8 cellular contexts compared by ENCODE assay signal in the genomic region with DNA sequence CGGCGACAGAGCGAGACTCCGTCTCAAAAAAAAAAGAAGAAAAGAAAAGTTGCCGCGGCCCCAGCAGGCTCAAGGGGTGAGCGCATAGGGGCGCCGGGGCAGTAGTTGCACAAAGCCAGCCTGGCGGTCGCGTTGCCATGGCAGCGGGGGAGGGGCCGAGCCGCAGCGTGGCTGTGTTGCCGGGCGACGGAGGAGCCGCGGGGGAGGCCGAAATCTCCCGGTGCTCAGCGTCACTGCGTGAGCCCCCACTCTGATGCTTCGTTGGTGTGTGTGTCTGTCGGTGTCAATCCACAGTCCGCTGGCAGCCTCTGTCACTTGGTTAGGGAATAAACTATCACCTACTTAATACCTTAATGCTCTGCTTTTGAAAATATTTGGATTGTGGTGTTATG.
DNase-seq lines count a peak whose midpoint lies in the region; ATAC-seq and TF ChIP-seq lines count a peak whose summit lies in the region.

No MANE protein-coding gene starts in this region.

- no peak for TF ChIP-seq CTCF in right lobe of liver (IDR thresholded peaks at IDR 0.05)

- H3K27ac ChIP-seq in duodenal mucosa (ENCODE audit: low read depth, low read length) (peak overlapping the region; percentile 4), right lobe of liver (no peak overlapping the region)

- H3K36me3 Mint-ChIP-seq in activated CD4-positive, alpha-beta memory T cell treated with anti-CD3 and anti-CD28 coated beads for 36 hours, result no peaks in the 10 kb centered on the region

- no peaks in the 10 kb centered on the region for H3K9me3 Mint-ChIP-seq in activated CD4-positive, alpha-beta memory T cell treated with anti-CD3 and anti-CD28 coated beads for 36 hours

- intact Hi-C loops in activated CD4-positive, alpha-beta memory T cell treated with anti-CD3 and anti-CD28 coated beads for 36 hours (cut with micrococcal nuclease), result loop anchor here (2.0 kb wide), 1 partner anchor 13 kb away; no protein-coding TSS in a partner anchor
- intact Hi-C loops in right lobe of liver (cut with DNase I), result no loop called here

- WGBS in right lobe of liver (ENCODE audit: insufficient coverage, low coverage, low lambda C conversion rate, missing lambda C conversion rate), result 3% methylated on average over 14 of the region's 28 CpGs

- no peaks in the 10 kb centered on the region for H3K9me3 ChIP-seq in duodenal mucosa (ENCODE audit: control insufficient read depth in 1 of 2, low read length in 2 of 2)
- no peaks in the 10 kb centered on the region for H3K9me3 ChIP-seq in right lobe of liver

- DNase-seq in NCI-H2227 (lab: John Stamatoyannopoulos, UW; ENCODE audit: unreplicated experiment) (peak; percentile 85), right lobe of liver (peak; percentile 74 to 83 (median 79)), SW 1271 (lab: John Stamatoyannopoulos, UW) (no peak)
- peak; percentile 90 for DNase-seq in activated CD4-positive, alpha-beta memory T cell treated with anti-CD3 and anti-CD28 coated beads for 36 hours
- peak; percentile 85 for DNase-seq in stimulated activated CD4-positive, alpha-beta T cell treated with anti-CD3 and anti-CD28 coated beads, Interleukin-4, amount 100 ng/mL, for 24 hours

- TF ChIP-seq POLR2A in right lobe of liver (IDR thresholded peaks at IDR 0.05), result no peak

- H3K27ac Mint-ChIP-seq in activated CD4-positive, alpha-beta memory T cell treated with anti-CD3 and anti-CD28 coated beads for 36 hours, result peak overlapping the region; percentile 49

- peaks cover 6 to 10% of the 10 kb centered on the region in 2 donors for H3K4me1 ChIP-seq in duodenal mucosa (ENCODE audit: control insufficient read depth in 1 of 2, insufficient read depth in 2 of 2, low read length in 2 of 2)
- peaks cover 0 to 6% (median 0%) of the 10 kb centered on the region in 4 donors for H3K4me1 ChIP-seq in right lobe of liver

- H3K27me3 Mint-ChIP-seq in activated CD4-positive, alpha-beta memory T cell treated with anti-CD3 and anti-CD28 coated beads for 36 hours, result peaks cover 23% of the 10 kb centered on the region

- CTCF ChIA-PET in activated CD4-positive, alpha-beta memory T cell treated with anti-CD3 and anti-CD28 coated beads for 36 hours (lab: Charles Lee), result interaction anchor here (1.3 to 1.7 kb wide), 2 partner anchors 20 to 58 kb away, joined by 4 to 6 read pairs; no protein-coding TSS in a partner anchor

- H3K9ac ChIP-seq in duodenal mucosa (ENCODE audit: low read depth in 1 of 2, low read length in 2 of 2), result peak overlapping the region; percentile 24 to 48

- H3K4me3 ChIP-seq in duodenal mucosa (ENCODE audit: low read depth in 1 of 2, low read length in 2 of 2), result peak overlapping the region; percentile 69 to 74
- H3K4me3 ChIP-seq in right lobe of liver, result peak overlapping the region; percentile 4 to 46 (median 44)

- ATAC-seq in GM18858 (IDR thresholded peaks at IDR 0.05; ENCODE audit: unreplicated experiment) (peak; percentile 86), HG02938 (IDR thresholded peaks at IDR 0.05; ENCODE audit: unreplicated experiment) (peak; percentile 89), right lobe of liver (peak; percentile 79 to 90 (median 88))

- POLR2A ChIA-PET in activated CD4-positive, alpha-beta memory T cell treated with anti-CD3 and anti-CD28 coated beads for 36 hours (lab: Charles Lee), result no interaction called here

- no peaks in the 10 kb centered on the region for H3K36me3 ChIP-seq in duodenal mucosa (ENCODE audit: control insufficient read depth in 1 of 2, insufficient read depth in 2 of 2, low read length in 2 of 2)
- no peaks in the 10 kb centered on the region for H3K36me3 ChIP-seq in right lobe of liver

- peaks cover 12% of the 10 kb centered on the region for H3K4me1 Mint-ChIP-seq in activated CD4-positive, alpha-beta memory T cell treated with anti-CD3 and anti-CD28 coated beads for 36 hours (ENCODE audit: low read depth)

- H3K27me3 ChIP-seq in duodenal mucosa (ENCODE audit: control insufficient read depth in 1 of 2, insufficient read depth in 2 of 2, low read length in 2 of 2) (peaks cover 11 to 12% of the 10 kb centered on the region in 2 donors), right lobe of liver (peaks cover 0 to 11% of the 10 kb centered on the region in 2 donors)

- peak overlapping the region; percentile 67 for H3K4me3 Mint-ChIP-seq in activated CD4-positive, alpha-beta memory T cell treated with anti-CD3 and anti-CD28 coated beads for 36 hours

Comparison
In these comparisons a context has a peak if more than half of its experiments do, and no peak if none do; other contexts are left out.
1. DNase-seq: peak in NCI-H2227 (single experiment), activated CD4-positive, alpha-beta memory T cell treated with anti-CD3 and anti-CD28 coated beads for 36 hours (single experiment), right lobe of liver (3 of 3) and stimulated activated CD4-positive, alpha-beta T cell treated with anti-CD3 and anti-CD28 coated beads, Interleukin-4, amount 100 ng/mL, for 24 hours (single experiment); none in SW 1271 (0 of 2).
2. Peak in every context shown above with its lines, with median percentiles within 50 percentile points of each other: ATAC-seq.